ENCODE assay signal across 25 cellular contexts in the genomic region with DNA sequence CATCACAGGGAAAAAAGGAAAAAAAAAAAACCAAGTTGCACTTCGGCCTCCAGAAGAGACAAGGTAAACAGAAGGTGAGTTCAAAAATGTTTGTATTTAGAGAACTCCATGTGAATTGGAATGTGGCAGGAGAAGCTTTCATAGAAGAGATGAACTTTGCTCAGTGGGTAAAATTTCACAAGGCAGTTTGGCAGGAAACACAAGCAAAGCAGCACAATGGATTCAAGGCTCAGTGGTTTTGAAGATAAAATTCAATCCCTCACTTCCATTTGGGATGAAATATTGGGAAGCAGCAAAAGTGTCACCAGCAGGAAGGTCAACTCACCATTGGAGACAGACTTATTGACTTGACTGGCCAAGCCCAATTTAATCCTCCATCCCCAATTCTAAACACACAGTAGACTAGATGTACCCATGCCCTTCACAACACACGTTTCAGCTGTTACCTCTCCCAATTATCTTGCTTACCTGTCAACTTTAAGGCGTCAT.
"Had no signal": no experiment of that assay in that cellular context is flagged by ENCODE, and none has a peak within 500 bp of the region (broad histone marks: within the 10 kb centered on the region; RNA-seq: fewer than 3 reads in every experiment).

No MANE protein-coding gene starts in this region.

- H3K4me3 ChIP-seq: lower lobe of right lung, neural progenitor cell, psoas muscle, right atrium auricular region, skin epidermis, spleen, tibial nerve, uterus had no signal

- H3K4me3 Mint-ChIP-seq: naive B cell; natural killer cell; nephron progenitor cell; neural progenitor cell; stimulated activated effector memory CD8-positive, alpha-beta T cell treated with anti-CD3 and anti-CD28 coated beads, Interleukin-12 subunit alpha, Interleukin-12 subunit beta, amount 100 ng/mL, for 72 hours; stimulated activated naive CD8-positive, alpha-beta T cell treated with anti-CD3 and anti-CD28 coated beads, Interleukin-15, Interleukin-2, amounts not matched to agents 100 ng/mL and 50 ng/mL, for 24 hours; type B pancreatic cell had no signal

- H3K79me2 ChIP-seq: parathyroid adenoma had no signal

- H3K9me3 ChIP-seq: neutrophil had no signal

- H3K27me3 ChIP-seq: neural progenitor cell, neutrophil, right atrium auricular region, spleen, tibial nerve, uterus had no signal

- H3K36me3 ChIP-seq: lower lobe of right lung, neural progenitor cell, neutrophil, right atrium auricular region, spleen, uterus had no signal

- H3K4me1 Mint-ChIP-seq: naive B cell had no signal

- H3K27ac ChIP-seq: lower lobe of right lung, neural progenitor cell, neutrophil, parathyroid adenoma, psoas muscle, right atrium auricular region, skin epidermis, spleen, tibial nerve, uterus had no signal

- H2AFZ ChIP-seq: neural progenitor cell, parathyroid adenoma had no signal

- H3K4me2 ChIP-seq: neural progenitor cell had no signal

- DNase-seq: islet precursor cell; left ventricle myocardium superior; lower lobe of right lung; mammary epithelial cell; mesenchymal stem cell; naive B cell; natural killer cell; nephron progenitor cell; occipital lobe; psoas muscle; spleen; stimulated activated CD4-positive, alpha-beta T cell treated with anti-CD3 and anti-CD28 coated beads, Interleukin-4, amount 100 ng/mL, for 24 hours; stimulated activated naive CD4-positive, alpha-beta T cell; substantia nigra; uterus had no signal

- ATAC-seq: left ventricle myocardium superior; lower lobe of right lung; natural killer cell; psoas muscle; sciatic nerve; stimulated activated effector memory CD8-positive, alpha-beta T cell treated with anti-CD3 and anti-CD28 coated beads, Interleukin-12 subunit alpha, Interleukin-12 subunit beta, amount 100 ng/mL, for 72 hours had no signal

- H3K4me1 ChIP-seq: lower lobe of right lung, parathyroid adenoma, right atrium auricular region, tibial nerve, uterus had no signal

- H3K27ac Mint-ChIP-seq: naive B cell; natural killer cell; nephron progenitor cell; neural progenitor cell; stimulated activated effector memory CD8-positive, alpha-beta T cell treated with anti-CD3 and anti-CD28 coated beads, Interleukin-12 subunit alpha, Interleukin-12 subunit beta, amount 100 ng/mL, for 72 hours; stimulated activated naive CD8-positive, alpha-beta T cell treated with anti-CD3 and anti-CD28 coated beads, Interleukin-15, Interleukin-2, amounts not matched to agents 100 ng/mL and 50 ng/mL, for 24 hours; type B pancreatic cell had no signal

- H3K9ac ChIP-seq: neural progenitor cell, parathyroid adenoma had no signal

- H3K36me3 Mint-ChIP-seq: neural progenitor cell; stimulated activated effector memory CD8-positive, alpha-beta T cell treated with anti-CD3 and anti-CD28 coated beads, Interleukin-12 subunit alpha, Interleukin-12 subunit beta, amount 100 ng/mL, for 72 hours had no signal

- H3K27me3 Mint-ChIP-seq: stimulated activated naive CD8-positive, alpha-beta T cell treated with anti-CD3 and anti-CD28 coated beads, Interleukin-15, Interleukin-2, amounts not matched to agents 100 ng/mL and 50 ng/mL, for 24 hours; type B pancreatic cell had no signal
